Comparison of ENCODE assay signal across 1 cellular context in the genomic region with DNA sequence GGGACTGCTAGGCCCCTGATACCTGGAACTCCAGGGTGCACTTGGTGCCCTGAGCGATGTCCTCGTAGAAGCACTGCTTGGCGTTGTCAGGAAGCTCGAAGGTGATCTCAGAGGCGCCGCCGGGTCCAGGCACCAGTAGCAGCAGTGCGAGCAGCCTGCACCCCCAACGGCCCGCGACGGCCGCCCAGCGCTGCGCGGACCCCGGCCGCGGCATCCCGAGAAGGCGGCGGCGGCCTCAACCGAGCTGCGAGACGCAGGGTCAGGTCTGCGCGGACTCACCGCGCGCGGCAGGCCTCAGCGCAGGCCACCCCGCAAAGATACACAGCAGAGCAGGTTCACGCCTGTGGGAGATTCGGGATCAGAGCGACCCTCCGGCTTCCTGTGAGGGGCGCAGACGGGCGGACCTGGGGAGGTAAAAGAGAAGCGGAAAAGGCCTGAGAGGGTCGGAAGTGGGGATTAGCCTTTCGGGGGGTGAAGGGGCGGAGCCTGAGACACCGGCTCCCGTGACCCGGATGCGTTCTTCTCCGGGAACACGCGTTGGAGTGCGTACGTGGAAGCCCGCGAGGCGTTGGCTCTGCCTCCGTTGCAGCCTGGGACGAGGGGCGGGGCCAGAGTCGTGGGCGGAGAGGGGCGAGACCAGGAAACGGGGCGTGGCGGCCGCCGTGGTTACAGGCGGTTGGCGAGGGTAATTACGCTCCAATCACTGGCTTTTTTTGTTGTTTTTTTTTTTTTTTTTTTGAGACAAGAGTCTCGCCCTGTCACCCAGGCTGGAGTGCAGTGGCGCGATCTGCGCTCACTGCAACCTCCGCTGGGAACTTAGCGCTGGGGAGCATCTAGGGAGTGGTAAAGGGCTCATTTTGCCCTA.
TF ChIP-seq lines count a peak whose summit lies in the region.

TSS of gene TMED7 (minus strand) at position 458 of the 865 bp plus-strand sequence. CDS start at position 214, 244 bp downstream.

TF ChIP-seq in K562, 482 proteins besides CTCF, POLR2A, EP300 and RAD21 (continued from another document and continues in another):
- TF ChIP-seq STAT5B (CRISPR knock-in tag; IDR thresholded peaks at IDR 0.05), result no peak
- peak; percentile 69 for TF ChIP-seq TAF1 (IDR thresholded peaks at IDR 0.05; ENCODE audit: control insufficient read depth, extremely low read depth, insufficient read depth, low read length, severe bottlenecking)
- TF ChIP-seq ILK (tag; IDR thresholded peaks at IDR 0.05; ENCODE audit: borderline replicate concordance, low read depth), result no peak
- peak; percentile 91 for TF ChIP-seq POLR2G (IDR thresholded peaks at IDR 0.05; ENCODE audit: low read depth, low read length)
- TF ChIP-seq STAT5A (IDR thresholded peaks at IDR 0.05; ENCODE audit: borderline replicate concordance, low read length), result no peak
- TF ChIP-seq TRIM28 (IDR thresholded peaks at IDR 0.05), result no peak
- no peak for TF ChIP-seq SNRNP70 (optimal IDR thresholded peaks at IDR 0.05; ENCODE audit: low read depth, low read length)
- peak; percentile 31 for TF ChIP-seq MITF (IDR thresholded peaks at IDR 0.05)
- TF ChIP-seq, protein P1, sequence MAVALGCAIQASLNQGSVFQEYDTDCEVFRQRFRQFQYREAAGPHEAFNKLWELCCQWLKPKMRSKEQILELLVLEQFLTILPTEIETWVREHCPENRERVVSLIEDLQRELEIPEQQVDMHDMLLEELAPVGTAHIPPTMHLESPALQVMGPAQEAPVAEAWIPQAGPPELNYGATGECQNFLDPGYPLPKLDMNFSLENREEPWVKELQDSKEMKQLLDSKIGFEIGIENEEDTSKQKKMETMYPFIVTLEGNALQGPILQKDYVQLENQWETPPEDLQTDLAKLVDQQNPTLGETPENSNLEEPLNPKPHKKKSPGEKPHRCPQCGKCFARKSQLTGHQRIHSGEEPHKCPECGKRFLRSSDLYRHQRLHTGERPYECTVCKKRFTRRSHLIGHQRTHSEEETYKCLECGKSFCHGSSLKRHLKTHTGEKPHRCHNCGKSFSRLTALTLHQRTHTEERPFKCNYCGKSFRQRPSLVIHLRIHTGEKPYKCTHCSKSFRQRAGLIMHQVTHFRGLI (CRISPR knock-in tag; IDR thresholded peaks at IDR 0.05), result no peak
- TF ChIP-seq ERF (CRISPR knock-in tag; IDR thresholded peaks at IDR 0.05), result no peak
- no peak for TF ChIP-seq HNRNPL (IDR thresholded peaks at IDR 0.05; ENCODE audit: low read depth, low read length)
- no peak for TF ChIP-seq ZNF232 (CRISPR knock-in tag; IDR thresholded peaks at IDR 0.05)
- TF ChIP-seq DNMT1 (IDR thresholded peaks at IDR 0.05), result no peak
- TF ChIP-seq, protein P2, sequence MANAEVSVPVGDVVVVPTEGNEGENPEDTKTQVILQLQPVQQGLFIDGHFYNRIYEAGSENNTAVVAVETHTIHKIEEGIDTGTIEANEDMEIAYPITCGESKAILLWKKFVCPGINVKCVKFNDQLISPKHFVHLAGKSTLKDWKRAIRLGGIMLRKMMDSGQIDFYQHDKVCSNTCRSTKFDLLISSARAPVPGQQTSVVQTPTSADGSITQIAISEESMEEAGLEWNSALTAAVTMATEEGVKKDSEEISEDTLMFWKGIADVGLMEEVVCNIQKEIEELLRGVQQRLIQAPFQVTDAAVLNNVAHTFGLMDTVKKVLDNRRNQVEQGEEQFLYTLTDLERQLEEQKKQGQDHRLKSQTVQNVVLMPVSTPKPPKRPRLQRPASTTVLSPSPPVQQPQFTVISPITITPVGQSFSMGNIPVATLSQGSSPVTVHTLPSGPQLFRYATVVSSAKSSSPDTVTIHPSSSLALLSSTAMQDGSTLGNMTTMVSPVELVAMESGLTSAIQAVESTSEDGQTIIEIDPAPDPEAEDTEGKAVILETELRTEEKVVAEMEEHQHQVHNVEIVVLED (CRISPR knock-in tag; IDR thresholded peaks at IDR 0.05), result peak; percentile 64; the same call in 1 of the 2 replicates
- no peak for TF ChIP-seq KHSRP (IDR thresholded peaks at IDR 0.05)
- no peak for TF ChIP-seq ZNF518B (CRISPR knock-in tag; IDR thresholded peaks at IDR 0.05)
- TF ChIP-seq DLX4 (CRISPR knock-in tag; IDR thresholded peaks at IDR 0.05), result no peak
- TF ChIP-seq MEF2A (IDR thresholded peaks at IDR 0.05; ENCODE audit: control insufficient read depth, low read depth, low read length), result no peak
- TF ChIP-seq MTA3 (IDR thresholded peaks at IDR 0.05; ENCODE audit: borderline replicate concordance), result peak; percentile 39; the same call in 1 of the 2 replicates
- no peak for TF ChIP-seq PHB (CRISPR knock-in tag; IDR thresholded peaks at IDR 0.05)
- peak; percentile 92 for TF ChIP-seq GABPB1 (CRISPR knock-in tag; IDR thresholded peaks at IDR 0.05)
- TF ChIP-seq, protein P3, sequence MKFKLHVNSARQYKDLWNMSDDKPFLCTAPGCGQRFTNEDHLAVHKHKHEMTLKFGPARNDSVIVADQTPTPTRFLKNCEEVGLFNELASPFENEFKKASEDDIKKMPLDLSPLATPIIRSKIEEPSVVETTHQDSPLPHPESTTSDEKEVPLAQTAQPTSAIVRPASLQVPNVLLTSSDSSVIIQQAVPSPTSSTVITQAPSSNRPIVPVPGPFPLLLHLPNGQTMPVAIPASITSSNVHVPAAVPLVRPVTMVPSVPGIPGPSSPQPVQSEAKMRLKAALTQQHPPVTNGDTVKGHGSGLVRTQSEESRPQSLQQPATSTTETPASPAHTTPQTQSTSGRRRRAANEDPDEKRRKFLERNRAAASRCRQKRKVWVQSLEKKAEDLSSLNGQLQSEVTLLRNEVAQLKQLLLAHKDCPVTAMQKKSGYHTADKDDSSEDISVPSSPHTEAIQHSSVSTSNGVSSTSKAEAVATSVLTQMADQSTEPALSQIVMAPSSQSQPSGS (CRISPR knock-in tag; IDR thresholded peaks at IDR 0.05), result no peak
- TF ChIP-seq SMAD1 (IDR thresholded peaks at IDR 0.05; ENCODE audit: low read depth, low read length, partially characterized antibody), result peak; percentile 32
- TF ChIP-seq, protein P4, sequence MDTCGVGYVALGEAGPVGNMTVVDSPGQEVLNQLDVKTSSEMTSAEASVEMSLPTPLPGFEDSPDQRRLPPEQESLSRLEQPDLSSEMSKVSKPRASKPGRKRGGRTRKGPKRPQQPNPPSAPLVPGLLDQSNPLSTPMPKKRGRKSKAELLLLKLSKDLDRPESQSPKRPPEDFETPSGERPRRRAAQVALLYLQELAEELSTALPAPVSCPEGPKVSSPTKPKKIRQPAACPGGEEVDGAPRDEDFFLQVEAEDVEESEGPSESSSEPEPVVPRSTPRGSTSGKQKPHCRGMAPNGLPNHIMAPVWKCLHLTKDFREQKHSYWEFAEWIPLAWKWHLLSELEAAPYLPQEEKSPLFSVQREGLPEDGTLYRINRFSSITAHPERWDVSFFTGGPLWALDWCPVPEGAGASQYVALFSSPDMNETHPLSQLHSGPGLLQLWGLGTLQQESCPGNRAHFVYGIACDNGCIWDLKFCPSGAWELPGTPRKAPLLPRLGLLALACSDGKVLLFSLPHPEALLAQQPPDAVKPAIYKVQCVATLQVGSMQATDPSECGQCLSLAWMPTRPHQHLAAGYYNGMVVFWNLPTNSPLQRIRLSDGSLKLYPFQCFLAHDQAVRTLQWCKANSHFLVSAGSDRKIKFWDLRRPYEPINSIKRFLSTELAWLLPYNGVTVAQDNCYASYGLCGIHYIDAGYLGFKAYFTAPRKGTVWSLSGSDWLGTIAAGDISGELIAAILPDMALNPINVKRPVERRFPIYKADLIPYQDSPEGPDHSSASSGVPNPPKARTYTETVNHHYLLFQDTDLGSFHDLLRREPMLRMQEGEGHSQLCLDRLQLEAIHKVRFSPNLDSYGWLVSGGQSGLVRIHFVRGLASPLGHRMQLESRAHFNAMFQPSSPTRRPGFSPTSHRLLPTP (IDR thresholded peaks at IDR 0.05; ENCODE audit: borderline replicate concordance, extremely low read depth, insufficient read length), result no peak
- TF ChIP-seq ZMIZ1 (IDR thresholded peaks at IDR 0.05; ENCODE audit: low read depth in 2 of 2, low read length in 2 of 2), result 0 out of 4 replicates have a peak, but pooled peaks of 1 of the 2 experiments have one; percentile 25
- no peak for TF ChIP-seq HOMEZ (CRISPR knock-in tag; IDR thresholded peaks at IDR 0.05)
- no peak for TF ChIP-seq TARDBP (IDR thresholded peaks at IDR 0.05)
